Comparison of ENCODE assay signal across 10 cellular contexts in the genomic region with DNA sequence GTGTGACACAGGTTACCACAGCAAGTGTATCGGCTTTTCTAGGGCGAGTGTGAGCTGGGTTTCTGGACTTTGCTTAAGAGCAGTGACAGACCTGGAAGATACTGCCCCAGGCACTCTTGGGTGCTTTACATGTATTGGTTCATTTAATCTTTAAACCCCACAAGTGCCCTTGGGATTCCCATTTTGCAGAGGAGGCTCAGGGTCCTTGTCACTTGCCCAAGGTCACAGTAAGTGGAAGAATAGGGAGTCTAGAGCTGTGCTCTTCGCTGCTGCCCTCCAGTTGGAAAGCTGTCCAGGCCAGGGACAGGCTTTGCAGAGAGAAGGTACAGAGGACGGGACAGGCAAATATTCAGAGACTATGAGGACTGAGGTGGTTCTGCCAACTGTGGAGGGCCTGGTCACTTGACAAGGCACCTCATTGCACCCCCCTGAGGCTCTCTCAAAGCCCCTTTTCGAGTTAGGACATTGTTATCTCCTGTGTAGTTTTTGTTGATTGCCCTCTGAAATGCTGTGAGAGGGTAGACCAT. TPM values are rescaled to one million over a fixed set of nuclear protein-coding genes. Genes with fewer than 3 reads are reported as not detected.
A peak's percentile ranks its signal among the peaks of the same experiment; 100 is the strongest.
DNase-seq lines count a peak whose midpoint lies in the region; ATAC-seq, FAIRE-seq and TF ChIP-seq lines count a peak whose summit lies in the region.
"Had no signal": no experiment of that assay in that cellular context is flagged by ENCODE, and none has a peak within 500 bp of the region (broad histone marks: within the 10 kb centered on the region; RNA-seq: fewer than 3 reads in every experiment).

No MANE protein-coding gene starts in this region.

- H4K20me1 ChIP-seq in GM23338 (replicated peaks; ENCODE audit: insufficient read depth): peaks cover 48% of the 10 kb centered on the region

- peaks cover 53% of the 10 kb centered on the region for H3K36me3 Mint-ChIP-seq in GM23338 (ENCODE audit: low read depth)

- peak overlapping the region; percentile 85 for H3K27ac Mint-ChIP-seq in GM23338
- H3K27ac Mint-ChIP-seq in stimulated activated naive CD8-positive, alpha-beta T cell treated with anti-CD3 and anti-CD28 coated beads, Interleukin-15, amount 100 ng/mL, for 72 hours: peak overlapping the region; percentile 89 to 95

- no peaks in the 10 kb centered on the region for H3K4me1 ChIP-seq in GM23338 (ENCODE audit: insufficient read depth)
- peaks cover 26 to 73% (median 64%) of the 10 kb centered on the region in 4 donors for H3K4me1 ChIP-seq in esophagus muscularis mucosa

- no peak overlapping the region for H2AFZ ChIP-seq in GM23338
- H2AFZ ChIP-seq: PC-9 had no signal

- intact Hi-C loops in esophagus muscularis mucosa (cut with DNase I): no loop called here
- intact Hi-C loops in head of caudate nucleus (cut with DNase I): no loop called here

- TF ChIP-seq EP300 in esophagus muscularis mucosa (IDR thresholded peaks at IDR 0.05): no peak

- peaks cover 5% of the 10 kb centered on the region for H3K27me3 Mint-ChIP-seq in GM23338 (ENCODE audit: insufficient read depth, low read depth, poor library complexity)
- H3K27me3 Mint-ChIP-seq in stimulated activated naive CD8-positive, alpha-beta T cell treated with anti-CD3 and anti-CD28 coated beads, Interleukin-15, amount 100 ng/mL, for 72 hours: no peaks in the 10 kb centered on the region

- TF ChIP-seq CTCF in GM23338 (conservative IDR thresholded peaks at IDR 0.05; ENCODE audit: low read depth in 2 of 2): no peak
- TF ChIP-seq CTCF in esophagus muscularis mucosa (IDR thresholded peaks at IDR 0.05): no peak
- no peak for TF ChIP-seq CTCF in D721Med (IDR thresholded peaks at IDR 0.05; ENCODE audit: insufficient read depth, missing control alignments)

- no peak for TF ChIP-seq POLR2A in esophagus muscularis mucosa (IDR thresholded peaks at IDR 0.05; ENCODE audit: low read depth)

- no peak overlapping the region for H3K9ac ChIP-seq in SK-N-MC (ENCODE audit: insufficient read length)

- H3K9me3 Mint-ChIP-seq in GM23338: no peaks in the 10 kb centered on the region
- no peaks in the 10 kb centered on the region for H3K9me3 Mint-ChIP-seq in stimulated activated naive CD8-positive, alpha-beta T cell treated with anti-CD3 and anti-CD28 coated beads, Interleukin-15, amount 100 ng/mL, for 72 hours

- peaks cover 81% of the 10 kb centered on the region for H3K79me2 ChIP-seq in GM23338 (replicated peaks; ENCODE audit: insufficient read depth)

- peaks cover 49% of the 10 kb centered on the region for H3F3A ChIP-seq in GM23338 (replicated peaks; ENCODE audit: low read depth)

- DNase-seq in GM23338 (ENCODE audit: low spot score): no peak
- DNase-seq in SK-N-MC (ENCODE audit: low read depth, low spot score): no peak
- no peak for DNase-seq in esophagus muscularis mucosa (ENCODE audit: extremely low spot score)
- no peak for DNase-seq in stimulated activated naive CD8-positive, alpha-beta T cell treated with anti-CD3 and anti-CD28 coated beads, Interleukin-15, amount 100 ng/mL, for 72 hours
- no peak for DNase-seq in head of caudate nucleus
- DNase-seq in D721Med (ENCODE audit: insufficient read length, low spot score): no peak
- DNase-seq: EL had no signal

- no peak overlapping the region; the same call in 2 of the 3 replicates for H3K4me3 Mint-ChIP-seq in GM23338
- H3K4me3 Mint-ChIP-seq in stimulated activated naive CD8-positive, alpha-beta T cell treated with anti-CD3 and anti-CD28 coated beads, Interleukin-15, amount 100 ng/mL, for 72 hours: peak overlapping the region; percentile 62 to 72

- peaks cover 6% of the 10 kb centered on the region for H3K4me1 Mint-ChIP-seq in GM23338
- peaks cover 86% of the 10 kb centered on the region for H3K4me1 Mint-ChIP-seq in stimulated activated naive CD8-positive, alpha-beta T cell treated with anti-CD3 and anti-CD28 coated beads, Interleukin-15, amount 100 ng/mL, for 72 hours

- H3K27me3 ChIP-seq in GM23338 (ENCODE audit: insufficient read depth): no peaks in the 10 kb centered on the region
- H3K27me3 ChIP-seq in esophagus muscularis mucosa: no peaks in the 10 kb centered on the region

- H3K4me3 ChIP-seq in GM23338: no peak overlapping the region
- H3K4me3 ChIP-seq in SK-N-MC: no peak overlapping the region
- H3K4me3 ChIP-seq in esophagus muscularis mucosa: no peak overlapping the region
- H3K4me3 ChIP-seq: PC-9 had no signal

- peaks cover 11% of the 10 kb centered on the region for H3K36me3 ChIP-seq in GM23338 (ENCODE audit: insufficient read depth)
- H3K36me3 ChIP-seq in SK-N-MC (ENCODE audit: insufficient read depth, low read length): peaks cover 35% of the 10 kb centered on the region; the same call in 1 of the 2 replicates
- peaks cover 0 to 2% (median 0%) of the 10 kb centered on the region in 4 donors for H3K36me3 ChIP-seq in esophagus muscularis mucosa

- ATAC-seq in GM23338 (no peak), HG02763 (IDR thresholded peaks at IDR 0.05; ENCODE audit: unreplicated experiment) (no peak), HG03039 (IDR thresholded peaks at IDR 0.05; ENCODE audit: unreplicated experiment) (no peak)
- no peak for ATAC-seq in stimulated activated naive CD8-positive, alpha-beta T cell treated with anti-CD3 and anti-CD28 coated beads, Interleukin-15, amount 100 ng/mL, for 72 hours

- H3K4me2 ChIP-seq in GM23338: no peak overlapping the region
- H3K4me2 ChIP-seq: PC-9 had no signal

- 87% methylated on average over 5 of the region's 5 CpGs for WGBS in esophagus muscularis mucosa

- FAIRE-seq in D721Med (lab: Jason Lieb, UNC): no peak

- H3K27ac ChIP-seq in GM23338 (ENCODE audit: low read depth) (peak overlapping the region; percentile 87), SK-N-MC (peak overlapping the region; percentile 50), esophagus muscularis mucosa (replicated peaks in 1 of 4) (peak overlapping the region; percentile 74 to 83 (median 80))
- H3K27ac ChIP-seq: PC-9 had no signal

- H3K9me2 ChIP-seq in GM23338 (ENCODE audit: insufficient read depth): no peaks in the 10 kb centered on the region

- H3K9me3 ChIP-seq in SK-N-MC (ENCODE audit: low read depth, low read length) (no peaks in the 10 kb centered on the region), esophagus muscularis mucosa (no peaks in the 10 kb centered on the region)

RNA-seq across cellular contexts. Expression of gene BBC3, which starts 42.4 kb away (rescaled TPM):
- 27.8 and 31.9 TPM in 2 replicates for total RNA-seq in GM23338 (2014; rRNA removed; shearing (Covaris generic))
- polyA plus RNA-seq in GM23338 (2016; fragmentation: Nextera tagmentation; extraction: Ambion mirVana): 23.4 and 25.8 TPM in 2 replicates
- 10 to 100 TPM in 2 of 4 donors, 1 to 10 TPM in 2; 5.0 to 21.3 (median 11.5) TPM for total RNA-seq in esophagus muscularis mucosa

RNA-seq across cellular contexts. Expression of gene SAE1, which starts 57.9 kb away (rescaled TPM):
- total RNA-seq in GM23338 (2014; rRNA removed; shearing (Covaris generic)): 236 and 258 TPM in 2 replicates
- polyA plus RNA-seq in GM23338 (2016; fragmentation: Nextera tagmentation; extraction: Ambion mirVana): 108 and 115 TPM in 2 replicates
- 100 to 1,000 TPM; 130 to 143 (median 136) TPM for total RNA-seq in esophagus muscularis mucosa
